ENCODE assay signal across 18 cellular contexts in genomic region chr20:36116813-36117441, GRCh38. TPM values are rescaled to one million over a fixed set of nuclear protein-coding genes. Genes with fewer than 3 reads are reported as not detected.
A peak's percentile ranks its signal among the peaks of the same experiment; 100 is the strongest.
DNase-seq lines count a peak whose midpoint lies in the region; ATAC-seq, FAIRE-seq and TF ChIP-seq lines count a peak whose summit lies in the region.
"Had no signal": no experiment of that assay in that cellular context is flagged by ENCODE, and none has a peak within 500 bp of the region (broad histone marks: within the 10 kb centered on the region; RNA-seq: fewer than 3 reads in every experiment).

No MANE protein-coding gene starts in this region.

- no peak overlapping the region for H4K8ac ChIP-seq in IMR-90 (ENCODE audit: low read depth in 2 of 2, low read length in 2 of 2)

- H3K4me1 Mint-ChIP-seq in mesothelial cell of epicardium, result peaks cover 23% of the 10 kb centered on the region
- H3K4me1 Mint-ChIP-seq in CD4-positive, alpha-beta memory T cell, result no peaks in the 10 kb centered on the region

- H3K27ac Mint-ChIP-seq in mesothelial cell of epicardium, result no peak overlapping the region
- no peak overlapping the region for H3K27ac Mint-ChIP-seq in CD4-positive, alpha-beta memory T cell
- H3K27ac Mint-ChIP-seq: activated naive CD8-positive, alpha-beta T cell had no signal

- TF ChIP-seq CTCF in IMR-90 (conservative IDR thresholded peaks at IDR 0.05; ENCODE audit: low read depth, low read length) (no peak), K562 (IDR thresholded peaks at IDR 0.05 in 2 of 3, conservative IDR thresholded peaks at IDR 0.05 in 1 of 3; ENCODE audit: insufficient read depth in 2 of 3, low read depth in 1 of 3, low read length in 3 of 3) (no peak), lower lobe of right lung (IDR thresholded peaks at IDR 0.05) (no peak), mesothelial cell of epicardium (IDR thresholded peaks at IDR 0.05; ENCODE audit: unreplicated experiment) (no peak), GM10266 (IDR thresholded peaks at IDR 0.05; ENCODE audit: control insufficient read depth, insufficient read depth, low read depth, missing control alignments) (no peak)

- H3K9me1 ChIP-seq in IMR-90 (ENCODE audit: insufficient read depth, low read length) (peaks cover 4% of the 10 kb centered on the region), K562 (ENCODE audit: control insufficient read depth, insufficient read depth, low read length) (no peaks in the 10 kb centered on the region)

- no peak overlapping the region for H3K23ac ChIP-seq in IMR-90 (ENCODE audit: low read depth, low read length)

- H4K5ac ChIP-seq in IMR-90 (ENCODE audit: low read depth, low read length), result no peak overlapping the region

- H3K79me2 ChIP-seq in K562 (ENCODE audit: control insufficient read depth, insufficient read depth, low read length), result no peaks in the 10 kb centered on the region

- no TSS peak for BruUV-seq in IMR-90 (replicated peaks; lab: Mats Ljungman, UMichigan)
- BruUV-seq in K562 (replicated peaks; lab: Mats Ljungman, UMichigan), result no TSS peak

- H3K9me3 ChIP-seq in IMR-90 (ENCODE audit: control insufficient read depth, insufficient read depth, low read length) (no peaks in the 10 kb centered on the region), K562 (replicated peaks; ENCODE audit: control insufficient read depth, insufficient read depth, low read depth, low read length) (no peaks in the 10 kb centered on the region), lower lobe of right lung (no peaks in the 10 kb centered on the region)
- no peaks in the 10 kb centered on the region for H3K9me3 ChIP-seq in CD4-positive, alpha-beta memory T cell (ENCODE audit: control insufficient read depth in 1 of 2, low read length in 2 of 2)
- H3K9me3 ChIP-seq: psoas muscle, SJSA1 had no signal

- no peaks in the 10 kb centered on the region for H3K27me3 Mint-ChIP-seq in mesothelial cell of epicardium (ENCODE audit: low read depth)
- peaks cover 10% of the 10 kb centered on the region in 2 donors for H3K27me3 Mint-ChIP-seq in CD4-positive, alpha-beta memory T cell

- no peak overlapping the region for H2BK20ac ChIP-seq in IMR-90 (ENCODE audit: low read depth, low read length)

- POLR2A ChIA-PET in IMR-90 (lab: Charles Lee; ENCODE audit: unreplicated experiment), result no interaction called here
- POLR2A ChIA-PET in K562 (lab: Yijun Ruan, JAX), result interaction anchor here (0.6 to 1.1 kb wide), 5 partner anchors 17 to 366 kb away, joined by 3 to 4 read pairs (median 3); no protein-coding TSS in a partner anchor
- POLR2A ChIA-PET in CD4-positive, alpha-beta memory T cell (lab: Charles Lee; ENCODE audit: partially characterized antibody), result no interaction called here

- H2AK5ac ChIP-seq in IMR-90 (ENCODE audit: low read depth, low read length), result 0 out of 2 replicates have a peak overlapping the region, but pooled peaks have one; percentile 20

- WGBS in IMR-90 (ENCODE audit: extremely low coverage in 2 of 2, insufficient read length in 1 of 2), 2 experiments, result 0% methylated on average over 2 of the region's 2 CpGs; no CpG with 5 or more reads in 1 of the 2 experiments
- 34% methylated on average over 2 of the region's 2 CpGs for WGBS in K562 (ENCODE audit: insufficient coverage, low coverage, missing lambda C conversion rate)

- in situ Hi-C loops in IMR-90 (cut with MboI; ENCODE audit: low sequenced_read_pairs), result no loop called here
- in situ Hi-C loops in K562 (cut with MboI), result no loop called here

- intact Hi-C loops in IMR-90 (cut with micrococcal nuclease), result no loop called here
- intact Hi-C loops in K562 (cut with micrococcal nuclease), result no loop called here
- intact Hi-C loops in lower lobe of right lung (cut with DNase I), result no loop called here
- intact Hi-C loops in CD4-positive, alpha-beta memory T cell (cut with micrococcal nuclease), result no loop called here

- TF ChIP-seq EP300 in K562 (IDR thresholded peaks at IDR 0.05; ENCODE audit: low read length), result no peak

- no peak for TF ChIP-seq POLR2A in IMR-90 (IDR thresholded peaks at IDR 0.05; ENCODE audit: low read depth, low read length)
- no peak for TF ChIP-seq POLR2A in K562 (conservative IDR thresholded peaks at IDR 0.05)

- peak overlapping the region; percentile 11 for H2AK9ac ChIP-seq in IMR-90 (replicated peaks; ENCODE audit: low read depth, low read length, poor library complexity)

- H2BK120ac ChIP-seq in IMR-90 (ENCODE audit: low read depth, low read length), result no peak overlapping the region

- H2AFZ ChIP-seq in IMR-90 (replicated peaks; ENCODE audit: low read length, poor library complexity) (peak overlapping the region; percentile 76), K562 (ENCODE audit: low read depth, low read length) (no peak overlapping the region)

- no peak overlapping the region for H3K4ac ChIP-seq in IMR-90 (ENCODE audit: low read depth, low read length)

- no peak for FAIRE-seq in K562 (lab: Jason Lieb, UNC)
- FAIRE-seq: colon, G401.6 had no signal

- H3K36me3 ChIP-seq in IMR-90 (ENCODE audit: control insufficient read depth, insufficient read depth, low read length) (no peaks in the 10 kb centered on the region), K562 (ENCODE audit: control insufficient read depth, insufficient read depth, low read length) (no peaks in the 10 kb centered on the region), lower lobe of right lung (no peaks in the 10 kb centered on the region)
- H3K36me3 ChIP-seq in CD4-positive, alpha-beta memory T cell (ENCODE audit: insufficient read depth, low read length), result no peaks in the 10 kb centered on the region
- H3K36me3 ChIP-seq: SJSA1 had no signal

- no peaks in the 10 kb centered on the region for H3K9me3 Mint-ChIP-seq in mesothelial cell of epicardium
- H3K9me3 Mint-ChIP-seq in CD4-positive, alpha-beta memory T cell, result no peaks in the 10 kb centered on the region

- no peak overlapping the region for H2BK5ac ChIP-seq in IMR-90 (ENCODE audit: low read depth, low read length, poor library complexity, severe bottlenecking)

- no peak for TF ChIP-seq RAD21 in IMR-90 (IDR thresholded peaks at IDR 0.05; ENCODE audit: low read length)
- no peak for TF ChIP-seq RAD21 in K562 (CRISPR knock-in tag; conservative IDR thresholded peaks at IDR 0.05 in 1 of 2, IDR thresholded peaks at IDR 0.05 in 1 of 2)

- H3K18ac ChIP-seq in IMR-90 (ENCODE audit: low read depth, low read length), result no peak overlapping the region

- H3K27ac ChIP-seq in IMR-90 (ENCODE audit: insufficient read depth, low read length), result no peak overlapping the region
- no peak overlapping the region for H3K27ac ChIP-seq in K562 (ENCODE audit: extremely low read depth, low read depth, low read length)
- peak overlapping the region; percentile 24 for H3K27ac ChIP-seq in lower lobe of right lung
- H3K27ac ChIP-seq in CD4-positive, alpha-beta memory T cell (ENCODE audit: low read depth, low read length), result no peak overlapping the region
- H3K27ac ChIP-seq: C4-2B, foreskin keratinocyte, psoas muscle, SJSA1 had no signal

- CTCF ChIA-PET in IMR-90 (lab: Yijun Ruan, JAX) (interaction anchor here (0.5 kb wide), 1 partner anchor 670 kb away, joined by 3 read pairs; no protein-coding TSS in a partner anchor), K562 (lab: Yijun Ruan, JAX; ENCODE audit: low intra/inter-chr PET ratio) (no interaction called here)
- CTCF ChIA-PET in CD4-positive, alpha-beta memory T cell (lab: Charles Lee; ENCODE audit: partially characterized antibody), result interaction anchor here (1.6 kb wide), 1 partner anchor 22 kb away, joined by 6 read pairs; no protein-coding TSS in a partner anchor

- ATAC-seq in IMR-90 (ENCODE audit: low read depth) (peak; percentile 91), K562 (no peak), lower lobe of right lung (no peak), HG02610 (IDR thresholded peaks at IDR 0.05; ENCODE audit: unreplicated experiment) (no peak)
- ATAC-seq: foreskin keratinocyte, psoas muscle had no signal

- H3K9ac ChIP-seq in IMR-90 (ENCODE audit: low read depth, low read length), result no peak overlapping the region
- no peak overlapping the region for H3K9ac ChIP-seq in K562 (ENCODE audit: insufficient read depth in 1 of 2, low read depth in 2 of 2, low read length in 2 of 2)

- H3K27me3 ChIP-seq in IMR-90 (ENCODE audit: control insufficient read depth, insufficient read depth, low read length) (peaks cover 37% of the 10 kb centered on the region), K562 (ENCODE audit: control insufficient read depth in 2 of 2, insufficient read depth in 2 of 2, low read length in 2 of 2) (no peaks in the 10 kb centered on the region), lower lobe of right lung (ENCODE audit: low read depth) (no peaks in the 10 kb centered on the region)
- no peaks in the 10 kb centered on the region for H3K27me3 ChIP-seq in CD4-positive, alpha-beta memory T cell (ENCODE audit: insufficient read depth, low read length)
- H3K27me3 ChIP-seq: SJSA1 had no signal

- dilution Hi-C loops in IMR-90 (cut with HindIII; ENCODE audit: low sequenced_read_pairs, unreplicated experiment), result no loop called here

- H3K14ac ChIP-seq in IMR-90 (replicated peaks; ENCODE audit: low read depth, low read length), result no peak overlapping the region

- H3K4me2 ChIP-seq in IMR-90 (ENCODE audit: low read depth, low read length) (no peak overlapping the region), K562 (ENCODE audit: insufficient read depth, low read length) (no peak overlapping the region)

- H3K4me1 ChIP-seq in IMR-90 (ENCODE audit: control insufficient read depth, insufficient read depth, low read length) (peaks cover 3% of the 10 kb centered on the region; the same call in 1 of the 2 replicates), K562 (replicated peaks in 1 of 2; ENCODE audit: control insufficient read depth in 2 of 2, insufficient read depth in 2 of 2, low read length in 2 of 2) (peaks cover 4 to 11% of the 10 kb centered on the region in 2 experiments; a peak in 4 of 5 replicates), lower lobe of right lung (peaks cover 50% of the 10 kb centered on the region)
- H3K4me1 ChIP-seq in CD4-positive, alpha-beta memory T cell (ENCODE audit: insufficient read depth, low read length), result no peaks in the 10 kb centered on the region
- H3K4me1 ChIP-seq: foreskin keratinocyte, psoas muscle, SJSA1 had no signal

- DNase-seq in AG20443 (ENCODE audit: low spot score), result peak; percentile 94
- DNase-seq in IMR-90, result peak; percentile 89
- DNase-seq in K562 (ENCODE audit: extremely low read depth in 1 of 4, low spot score in 3 of 4), result no peak
- DNase-seq in lower lobe of right lung, result no peak
- no peak for DNase-seq in mesothelial cell of epicardium (ENCODE audit: low spot score in 2 of 2, unreplicated experiment in 2 of 2)
- no peak for DNase-seq in CD4-positive, alpha-beta memory T cell
- DNase-seq in GM10266 (ENCODE audit: extremely low spot score), result no peak
- DNase-seq: NCI-H1694 treated with DMSO at 0.1 percent for 48 hours; psoas muscle; stimulated activated CD4-positive, alpha-beta T cell treated with anti-CD3 and anti-CD28 coated beads, Interleukin-4, amount 100 ng/mL, for 24 hours; stimulated activated naive CD4-positive, alpha-beta T cell had no signal

- H4K91ac ChIP-seq in IMR-90 (ENCODE audit: insufficient read depth, low read depth, low read length), result no peak overlapping the region

- H3K79me1 ChIP-seq in IMR-90 (ENCODE audit: low read depth in 1 of 2, low read length in 2 of 2), result no peaks in the 10 kb centered on the region

- H3K36me3 Mint-ChIP-seq in mesothelial cell of epicardium, result no peaks in the 10 kb centered on the region
- no peaks in the 10 kb centered on the region for H3K36me3 Mint-ChIP-seq in CD4-positive, alpha-beta memory T cell
- H3K36me3 Mint-ChIP-seq: activated naive CD8-positive, alpha-beta T cell had no signal

- H3K56ac ChIP-seq in IMR-90 (ENCODE audit: extremely low read depth, insufficient read depth, low read length), result no peak overlapping the region

- no peak overlapping the region for H3K4me3 Mint-ChIP-seq in mesothelial cell of epicardium
- no peak overlapping the region for H3K4me3 Mint-ChIP-seq in CD4-positive, alpha-beta memory T cell
- H3K4me3 Mint-ChIP-seq: activated naive CD8-positive, alpha-beta T cell had no signal

- H3K4me3 ChIP-seq in IMR-90 (ENCODE audit: insufficient read depth, low read depth, low read length), result no peak overlapping the region
- no peak overlapping the region for H3K4me3 ChIP-seq in K562
- no peak overlapping the region for H3K4me3 ChIP-seq in lower lobe of right lung
- no peak overlapping the region for H3K4me3 ChIP-seq in CD4-positive, alpha-beta memory T cell (ENCODE audit: low read length in 2 of 2)
- H3K4me3 ChIP-seq: psoas muscle, SJSA1 had no signal

- H2BK15ac ChIP-seq in IMR-90 (ENCODE audit: low read depth, low read length), result no peak overlapping the region

- 0 out of 2 replicates have a peak, but pooled peaks cover 3% of the 10 kb centered on the region for H4K20me1 ChIP-seq in IMR-90 (ENCODE audit: insufficient read depth, low read length)
- H4K20me1 ChIP-seq in K562 (replicated peaks; ENCODE audit: control insufficient read depth, insufficient read depth, low read length), result no peaks in the 10 kb centered on the region

RNA-seq across cellular contexts. Expression of gene EPB41L1, which starts 37.6 kb away (rescaled TPM):
- 12.5 and 13.9 TPM in 2 replicates for total RNA-seq in IMR-90 (2012; rRNA removed)
- 33.6 and 33.7 TPM in 2 replicates for polyA plus RNA-seq in IMR-90 (2012; rRNA removed)
- polyA plus RNA-seq in IMR-90 (2012; cell fraction: cytosol; rRNA removed), result 25.6 and 29.3 TPM in 2 replicates
- 15.7 and 18.4 TPM in 2 replicates for polyA plus RNA-seq in IMR-90 (2012; cell fraction: nucleus; rRNA removed; ENCODE audit: low replicate concordance)
- total RNA-seq in K562 (2011; cell fraction: chromatin; rRNA removed; ENCODE audit: low replicate concordance), result 1.5 and 3.3 TPM in 2 replicates
- 1.1 and 2.5 TPM in 2 replicates for total RNA-seq in K562 (2011; cell fraction: nucleolus; rRNA removed)
- total RNA-seq in K562 (2011; cell fraction: nucleoplasm; rRNA removed), result 0.61 and 0.95 TPM in 2 replicates
- 1.3 TPM in 2 replicates for total RNA-seq in K562 (2014; rRNA removed)
- 0.80 and 1.3 TPM in 2 replicates for total RNA-seq in K562 (2014; rRNA removed; fragmentation: Illumina TruSeq; extraction: Trizol)
- 0.90 and 2.5 TPM in 2 replicates for total RNA-seq in K562 (2015; rRNA removed; fragmentation: Illumina TruSeq; extraction: Trizol)
- total RNA-seq in K562 (2021), result 2.6 and 4.3 TPM in 2 replicates
- polyA plus RNA-seq in K562 (2011; rRNA removed), result 0.89 and 1.4 TPM in 2 replicates
- polyA plus RNA-seq in K562 (2011; cell fraction: cytosol; rRNA removed), result 0.94 and 2.4 TPM in 2 replicates
- polyA plus RNA-seq in K562 (2011; cell fraction: nucleus; rRNA removed), result 1.1 and 1.5 TPM in 2 replicates
- polyA plus RNA-seq in K562 (2012), result 2.0 and 4.1 TPM in 2 replicates
- 2.9 and 3.6 TPM in 2 replicates for polyA plus RNA-seq in K562 (2014; fragmentation: Illumina TruSeq; extraction: Trizol)
- polyA plus RNA-seq in K562 (2014; fragmentation: Nextera tagmentation; extraction: Ambion mirVana), result under 1 TPM; 0.11 to 0.31 TPM
- 0.90 and 4.2 TPM in 2 replicates for polyA plus RNA-seq in K562 (2014; rRNA removed)
- 0.81 and 1.3 TPM in 2 replicates for polyA minus RNA-seq in K562 (2011; rRNA and poly(A)+ RNA removed)
- polyA minus RNA-seq in K562 (2011; cell fraction: cytosol; rRNA and poly(A)+ RNA removed), result 1.3 and 1.5 TPM in 2 replicates
- polyA minus RNA-seq in K562 (2011; cell fraction: nucleus; rRNA and poly(A)+ RNA removed), result 0.67 and 1.00 TPM in 2 replicates
- total RNA-seq in lower lobe of right lung, result 68.9 TPM
- 42.8 to 44.3 TPM (median 43.1 TPM) in 3 replicates for total RNA-seq in mesothelial cell of epicardium
- total RNA-seq in CD4-positive, alpha-beta memory T cell, result under 1 TPM; 0.17 to 0.30 TPM
- not detected for polyA plus RNA-seq in CD4-positive, alpha-beta memory T cell

Comparison
In these comparisons a context has a peak if more than half of its experiments do, and no peak if none do; other contexts are left out.
1. DNase-seq: peak in AG20443 (single experiment) and IMR-90 (single experiment); none in K562 (0 of 4), lower lobe of right lung (single experiment), mesothelial cell of epicardium (0 of 2), CD4-positive, alpha-beta memory T cell (0 of 5) and GM10266 (single experiment).